1 cellular context compared by ENCODE assay signal in the genomic region with DNA sequence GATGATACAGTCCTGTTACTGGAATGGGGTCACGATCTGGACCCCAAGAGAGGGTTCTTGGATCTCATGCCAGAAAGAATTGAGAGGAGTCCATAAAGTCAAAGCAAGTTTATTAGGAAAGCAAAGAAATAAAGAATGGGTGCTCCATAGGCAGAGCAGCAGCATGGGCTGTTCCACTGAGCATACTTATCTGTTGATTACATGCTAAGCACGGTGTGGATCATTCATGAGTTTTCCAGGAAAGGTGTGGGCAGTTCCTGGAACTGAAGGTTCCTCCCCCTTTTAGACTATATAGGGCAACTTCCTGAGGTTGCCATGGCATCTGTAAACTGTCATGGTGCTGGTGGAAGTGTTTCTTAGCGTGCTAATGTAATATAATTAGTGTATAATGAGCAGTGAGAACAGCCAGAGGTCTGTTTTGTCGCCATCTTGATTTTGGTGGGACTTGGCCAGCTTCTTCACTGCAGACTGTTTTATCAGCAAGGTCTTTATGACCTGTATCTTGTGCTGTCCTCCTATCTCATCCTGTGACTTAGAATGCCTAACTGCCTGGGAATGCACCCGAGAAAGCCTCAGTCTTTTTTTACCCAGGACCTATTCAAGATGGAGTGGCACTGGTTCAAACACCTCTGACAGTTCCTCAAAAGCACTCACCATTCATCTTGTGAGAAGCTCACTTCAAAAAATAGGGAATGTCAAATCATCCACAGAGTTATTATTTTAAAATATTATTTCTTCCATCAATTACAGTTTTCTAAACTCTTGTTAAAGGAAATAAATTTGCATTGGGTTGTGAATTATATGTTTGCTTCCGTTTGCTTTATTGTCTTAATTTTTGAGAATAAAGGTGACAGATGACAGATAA.
TF ChIP-seq lines count a peak whose summit lies in the region.

No MANE protein-coding gene starts in this region.

TF ChIP-seq in K562, 482 proteins besides CTCF, POLR2A, EP300 and RAD21 (continued from another document and continues in another):
- TF ChIP-seq CSDE1 (IDR thresholded peaks at IDR 0.05), result peak in 1 of 2 experiments; percentile 89; a peak in 2 of 4 replicates
- peak; percentile 85 for TF ChIP-seq ZNF253 (CRISPR knock-in tag; conservative IDR thresholded peaks at IDR 0.05)
- peak; percentile 26 for TF ChIP-seq CEBPB (tag; IDR thresholded peaks at IDR 0.05)
- no peak for TF ChIP-seq EWSR1 (IDR thresholded peaks at IDR 0.05; ENCODE audit: borderline replicate concordance, low read depth, partially characterized antibody)
- TF ChIP-seq, protein P1, sequence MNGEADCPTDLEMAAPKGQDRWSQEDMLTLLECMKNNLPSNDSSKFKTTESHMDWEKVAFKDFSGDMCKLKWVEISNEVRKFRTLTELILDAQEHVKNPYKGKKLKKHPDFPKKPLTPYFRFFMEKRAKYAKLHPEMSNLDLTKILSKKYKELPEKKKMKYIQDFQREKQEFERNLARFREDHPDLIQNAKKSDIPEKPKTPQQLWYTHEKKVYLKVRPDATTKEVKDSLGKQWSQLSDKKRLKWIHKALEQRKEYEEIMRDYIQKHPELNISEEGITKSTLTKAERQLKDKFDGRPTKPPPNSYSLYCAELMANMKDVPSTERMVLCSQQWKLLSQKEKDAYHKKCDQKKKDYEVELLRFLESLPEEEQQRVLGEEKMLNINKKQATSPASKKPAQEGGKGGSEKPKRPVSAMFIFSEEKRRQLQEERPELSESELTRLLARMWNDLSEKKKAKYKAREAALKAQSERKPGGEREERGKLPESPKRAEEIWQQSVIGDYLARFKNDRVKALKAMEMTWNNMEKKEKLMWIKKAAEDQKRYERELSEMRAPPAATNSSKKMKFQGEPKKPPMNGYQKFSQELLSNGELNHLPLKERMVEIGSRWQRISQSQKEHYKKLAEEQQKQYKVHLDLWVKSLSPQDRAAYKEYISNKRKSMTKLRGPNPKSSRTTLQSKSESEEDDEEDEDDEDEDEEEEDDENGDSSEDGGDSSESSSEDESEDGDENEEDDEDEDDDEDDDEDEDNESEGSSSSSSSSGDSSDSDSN (IDR thresholded peaks at IDR 0.05; ENCODE audit: borderline replicate concordance in 1 of 2, low read depth in 2 of 2, low read length in 2 of 2), result no peak
- no peak for TF ChIP-seq ZNF12 (CRISPR knock-in tag; IDR thresholded peaks at IDR 0.05)
- no peak for TF ChIP-seq RBM14 (IDR thresholded peaks at IDR 0.05; ENCODE audit: borderline replicate concordance, insufficient read depth, low read depth, low read length)
- no peak for TF ChIP-seq FOXP1 (CRISPR knock-in tag; IDR thresholded peaks at IDR 0.05)
- TF ChIP-seq TSC22D4 (tag; IDR thresholded peaks at IDR 0.05), result no peak
- TF ChIP-seq STAT5B (CRISPR knock-in tag; IDR thresholded peaks at IDR 0.05), result peak; percentile 93
- TF ChIP-seq RFX1 (IDR thresholded peaks at IDR 0.05), result peak; percentile 98
- peak; percentile 91 for TF ChIP-seq ZNF75A (CRISPR knock-in tag; IDR thresholded peaks at IDR 0.05)
- peak; percentile 98 for TF ChIP-seq NR4A1 (CRISPR knock-in tag; IDR thresholded peaks at IDR 0.05)
- TF ChIP-seq NR4A1 (tag; IDR thresholded peaks at IDR 0.05), result peak; percentile 99
- TF ChIP-seq CHD1 (IDR thresholded peaks at IDR 0.05; ENCODE audit: low read length), result no peak
- TF ChIP-seq, protein P2, sequence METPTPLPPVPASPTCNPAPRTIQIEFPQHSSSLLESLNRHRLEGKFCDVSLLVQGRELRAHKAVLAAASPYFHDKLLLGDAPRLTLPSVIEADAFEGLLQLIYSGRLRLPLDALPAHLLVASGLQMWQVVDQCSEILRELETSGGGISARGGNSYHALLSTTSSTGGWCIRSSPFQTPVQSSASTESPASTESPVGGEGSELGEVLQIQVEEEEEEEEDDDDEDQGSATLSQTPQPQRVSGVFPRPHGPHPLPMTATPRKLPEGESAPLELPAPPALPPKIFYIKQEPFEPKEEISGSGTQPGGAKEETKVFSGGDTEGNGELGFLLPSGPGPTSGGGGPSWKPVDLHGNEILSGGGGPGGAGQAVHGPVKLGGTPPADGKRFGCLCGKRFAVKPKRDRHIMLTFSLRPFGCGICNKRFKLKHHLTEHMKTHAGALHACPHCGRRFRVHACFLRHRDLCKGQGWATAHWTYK (CRISPR knock-in tag; IDR thresholded peaks at IDR 0.05), result peak; percentile 99
- TF ChIP-seq, protein P3, sequence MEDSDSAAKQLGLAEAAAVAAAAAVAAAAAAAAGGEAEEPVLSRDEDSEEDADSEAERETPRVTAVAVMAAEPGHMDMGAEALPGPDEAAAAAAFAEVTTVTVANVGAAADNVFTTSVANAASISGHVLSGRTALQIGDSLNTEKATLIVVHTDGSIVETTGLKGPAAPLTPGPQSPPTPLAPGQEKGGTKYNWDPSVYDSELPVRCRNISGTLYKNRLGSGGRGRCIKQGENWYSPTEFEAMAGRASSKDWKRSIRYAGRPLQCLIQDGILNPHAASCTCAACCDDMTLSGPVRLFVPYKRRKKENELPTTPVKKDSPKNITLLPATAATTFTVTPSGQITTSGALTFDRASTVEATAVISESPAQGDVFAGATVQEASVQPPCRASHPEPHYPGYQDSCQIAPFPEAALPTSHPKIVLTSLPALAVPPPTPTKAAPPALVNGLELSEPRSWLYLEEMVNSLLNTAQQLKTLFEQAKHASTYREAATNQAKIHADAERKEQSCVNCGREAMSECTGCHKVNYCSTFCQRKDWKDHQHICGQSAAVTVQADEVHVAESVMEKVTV (CRISPR knock-in tag; IDR thresholded peaks at IDR 0.05), result peak; percentile 75
- TF ChIP-seq, protein P4, sequence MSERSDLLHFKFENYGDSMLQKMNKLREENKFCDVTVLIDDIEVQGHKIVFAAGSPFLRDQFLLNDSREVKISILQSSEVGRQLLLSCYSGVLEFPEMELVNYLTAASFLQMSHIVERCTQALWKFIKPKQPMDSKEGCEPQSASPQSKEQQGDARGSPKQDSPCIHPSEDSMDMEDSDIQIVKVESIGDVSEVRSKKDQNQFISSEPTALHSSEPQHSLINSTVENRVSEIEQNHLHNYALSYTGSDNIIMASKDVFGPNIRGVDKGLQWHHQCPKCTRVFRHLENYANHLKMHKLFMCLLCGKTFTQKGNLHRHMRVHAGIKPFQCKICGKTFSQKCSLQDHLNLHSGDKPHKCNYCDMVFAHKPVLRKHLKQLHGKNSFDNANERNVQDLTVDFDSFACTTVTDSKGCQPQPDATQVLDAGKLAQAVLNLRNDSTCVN (CRISPR knock-in tag; IDR thresholded peaks at IDR 0.05), result peak; percentile 97
- TF ChIP-seq CBX2 (IDR thresholded peaks at IDR 0.05; ENCODE audit: insufficient read depth, low read length, poor library complexity, severe bottlenecking), result no peak
- 0 out of 2 replicates have a peak, but pooled peaks have one; percentile 50 for TF ChIP-seq JUNB (CRISPR knock-in tag; conservative IDR thresholded peaks at IDR 0.05)
- no peak for TF ChIP-seq NONO (IDR thresholded peaks at IDR 0.05; ENCODE audit: low read depth in 2 of 2, low read length in 1 of 2)
- TF ChIP-seq, protein P5, sequence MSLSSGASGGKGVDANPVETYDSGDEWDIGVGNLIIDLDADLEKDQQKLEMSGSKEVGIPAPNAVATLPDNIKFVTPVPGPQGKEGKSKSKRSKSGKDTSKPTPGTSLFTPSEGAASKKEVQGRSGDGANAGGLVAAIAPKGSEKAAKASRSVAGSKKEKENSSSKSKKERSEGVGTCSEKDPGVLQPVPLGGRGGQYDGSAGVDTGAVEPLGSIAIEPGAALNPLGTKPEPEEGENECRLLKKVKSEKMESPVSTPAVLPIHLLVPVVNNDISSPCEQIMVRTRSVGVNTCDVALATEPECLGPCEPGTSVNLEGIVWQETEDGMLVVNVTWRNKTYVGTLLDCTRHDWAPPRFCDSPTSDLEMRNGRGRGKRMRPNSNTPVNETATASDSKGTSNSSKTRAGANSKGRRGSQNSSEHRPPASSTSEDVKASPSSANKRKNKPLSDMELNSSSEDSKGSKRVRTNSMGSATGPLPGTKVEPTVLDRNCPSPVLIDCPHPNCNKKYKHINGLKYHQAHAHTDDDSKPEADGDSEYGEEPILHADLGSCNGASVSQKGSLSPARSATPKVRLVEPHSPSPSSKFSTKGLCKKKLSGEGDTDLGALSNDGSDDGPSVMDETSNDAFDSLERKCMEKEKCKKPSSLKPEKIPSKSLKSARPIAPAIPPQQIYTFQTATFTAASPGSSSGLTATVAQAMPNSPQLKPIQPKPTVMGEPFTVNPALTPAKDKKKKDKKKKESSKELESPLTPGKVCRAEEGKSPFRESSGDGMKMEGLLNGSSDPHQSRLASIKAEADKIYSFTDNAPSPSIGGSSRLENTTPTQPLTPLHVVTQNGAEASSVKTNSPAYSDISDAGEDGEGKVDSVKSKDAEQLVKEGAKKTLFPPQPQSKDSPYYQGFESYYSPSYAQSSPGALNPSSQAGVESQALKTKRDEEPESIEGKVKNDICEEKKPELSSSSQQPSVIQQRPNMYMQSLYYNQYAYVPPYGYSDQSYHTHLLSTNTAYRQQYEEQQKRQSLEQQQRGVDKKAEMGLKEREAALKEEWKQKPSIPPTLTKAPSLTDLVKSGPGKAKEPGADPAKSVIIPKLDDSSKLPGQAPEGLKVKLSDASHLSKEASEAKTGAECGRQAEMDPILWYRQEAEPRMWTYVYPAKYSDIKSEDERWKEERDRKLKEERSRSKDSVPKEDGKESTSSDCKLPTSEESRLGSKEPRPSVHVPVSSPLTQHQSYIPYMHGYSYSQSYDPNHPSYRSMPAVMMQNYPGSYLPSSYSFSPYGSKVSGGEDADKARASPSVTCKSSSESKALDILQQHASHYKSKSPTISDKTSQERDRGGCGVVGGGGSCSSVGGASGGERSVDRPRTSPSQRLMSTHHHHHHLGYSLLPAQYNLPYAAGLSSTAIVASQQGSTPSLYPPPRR (CRISPR knock-in tag; IDR thresholded peaks at IDR 0.05; ENCODE audit: borderline replicate concordance), result no peak
- peak; percentile 59 for TF ChIP-seq RBBP5 (IDR thresholded peaks at IDR 0.05; ENCODE audit: borderline replicate concordance, insufficient read depth, low read length, poor library complexity, severe bottlenecking)
- TF ChIP-seq RNF2 (IDR thresholded peaks at IDR 0.05), result peak; percentile 89
- TF ChIP-seq NCOR1 (IDR thresholded peaks at IDR 0.05), result peak; percentile 89
- no peak for TF ChIP-seq IRF2 (CRISPR knock-in tag; IDR thresholded peaks at IDR 0.05)
- TF ChIP-seq, protein P6, sequence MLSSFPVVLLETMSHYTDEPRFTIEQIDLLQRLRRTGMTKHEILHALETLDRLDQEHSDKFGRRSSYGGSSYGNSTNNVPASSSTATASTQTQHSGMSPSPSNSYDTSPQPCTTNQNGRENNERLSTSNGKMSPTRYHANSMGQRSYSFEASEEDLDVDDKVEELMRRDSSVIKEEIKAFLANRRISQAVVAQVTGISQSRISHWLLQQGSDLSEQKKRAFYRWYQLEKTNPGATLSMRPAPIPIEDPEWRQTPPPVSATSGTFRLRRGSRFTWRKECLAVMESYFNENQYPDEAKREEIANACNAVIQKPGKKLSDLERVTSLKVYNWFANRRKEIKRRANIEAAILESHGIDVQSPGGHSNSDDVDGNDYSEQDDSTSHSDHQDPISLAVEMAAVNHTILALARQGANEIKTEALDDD (IDR thresholded peaks at IDR 0.05), result peak; percentile 45; the same call in 1 of the 2 replicates
- TF ChIP-seq E2F3 (CRISPR knock-in tag; IDR thresholded peaks at IDR 0.05), result peak; percentile 96
- TF ChIP-seq ELF2 (CRISPR knock-in tag; IDR thresholded peaks at IDR 0.05), result peak; percentile 91
- no peak for TF ChIP-seq SMARCB1 (IDR thresholded peaks at IDR 0.05; ENCODE audit: insufficient read length, low read depth)
- TF ChIP-seq, protein P7, sequence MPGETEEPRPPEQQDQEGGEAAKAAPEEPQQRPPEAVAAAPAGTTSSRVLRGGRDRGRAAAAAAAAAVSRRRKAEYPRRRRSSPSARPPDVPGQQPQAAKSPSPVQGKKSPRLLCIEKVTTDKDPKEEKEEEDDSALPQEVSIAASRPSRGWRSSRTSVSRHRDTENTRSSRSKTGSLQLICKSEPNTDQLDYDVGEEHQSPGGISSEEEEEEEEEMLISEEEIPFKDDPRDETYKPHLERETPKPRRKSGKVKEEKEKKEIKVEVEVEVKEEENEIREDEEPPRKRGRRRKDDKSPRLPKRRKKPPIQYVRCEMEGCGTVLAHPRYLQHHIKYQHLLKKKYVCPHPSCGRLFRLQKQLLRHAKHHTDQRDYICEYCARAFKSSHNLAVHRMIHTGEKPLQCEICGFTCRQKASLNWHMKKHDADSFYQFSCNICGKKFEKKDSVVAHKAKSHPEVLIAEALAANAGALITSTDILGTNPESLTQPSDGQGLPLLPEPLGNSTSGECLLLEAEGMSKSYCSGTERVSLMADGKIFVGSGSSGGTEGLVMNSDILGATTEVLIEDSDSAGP (CRISPR knock-in tag; IDR thresholded peaks at IDR 0.05), result no peak
- TF ChIP-seq GTF2F1 (IDR thresholded peaks at IDR 0.05; ENCODE audit: low read depth, low read length), result no peak
- TF ChIP-seq, protein P8, sequence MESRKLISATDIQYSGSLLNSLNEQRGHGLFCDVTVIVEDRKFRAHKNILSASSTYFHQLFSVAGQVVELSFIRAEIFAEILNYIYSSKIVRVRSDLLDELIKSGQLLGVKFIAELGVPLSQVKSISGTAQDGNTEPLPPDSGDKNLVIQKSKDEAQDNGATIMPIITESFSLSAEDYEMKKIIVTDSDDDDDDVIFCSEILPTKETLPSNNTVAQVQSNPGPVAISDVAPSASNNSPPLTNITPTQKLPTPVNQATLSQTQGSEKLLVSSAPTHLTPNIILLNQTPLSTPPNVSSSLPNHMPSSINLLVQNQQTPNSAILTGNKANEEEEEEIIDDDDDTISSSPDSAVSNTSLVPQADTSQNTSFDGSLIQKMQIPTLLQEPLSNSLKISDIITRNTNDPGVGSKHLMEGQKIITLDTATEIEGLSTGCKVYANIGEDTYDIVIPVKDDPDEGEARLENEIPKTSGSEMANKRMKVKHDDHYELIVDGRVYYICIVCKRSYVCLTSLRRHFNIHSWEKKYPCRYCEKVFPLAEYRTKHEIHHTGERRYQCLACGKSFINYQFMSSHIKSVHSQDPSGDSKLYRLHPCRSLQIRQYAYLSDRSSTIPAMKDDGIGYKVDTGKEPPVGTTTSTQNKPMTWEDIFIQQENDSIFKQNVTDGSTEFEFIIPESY (CRISPR knock-in tag; IDR thresholded peaks at IDR 0.05), result no peak
- 0 out of 4 replicates have a peak, but pooled peaks of 1 of the 2 experiments have one; percentile 33 for TF ChIP-seq NRF1 (conservative IDR thresholded peaks at IDR 0.05 in 1 of 2, IDR thresholded peaks at IDR 0.05 in 1 of 2)
- TF ChIP-seq, protein P9, sequence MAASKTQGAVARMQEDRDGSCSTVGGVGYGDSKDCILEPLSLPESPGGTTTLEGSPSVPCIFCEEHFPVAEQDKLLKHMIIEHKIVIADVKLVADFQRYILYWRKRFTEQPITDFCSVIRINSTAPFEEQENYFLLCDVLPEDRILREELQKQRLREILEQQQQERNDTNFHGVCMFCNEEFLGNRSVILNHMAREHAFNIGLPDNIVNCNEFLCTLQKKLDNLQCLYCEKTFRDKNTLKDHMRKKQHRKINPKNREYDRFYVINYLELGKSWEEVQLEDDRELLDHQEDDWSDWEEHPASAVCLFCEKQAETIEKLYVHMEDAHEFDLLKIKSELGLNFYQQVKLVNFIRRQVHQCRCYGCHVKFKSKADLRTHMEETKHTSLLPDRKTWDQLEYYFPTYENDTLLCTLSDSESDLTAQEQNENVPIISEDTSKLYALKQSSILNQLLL (CRISPR knock-in tag; IDR thresholded peaks at IDR 0.05; ENCODE audit: borderline replicate concordance), result no peak
- TF ChIP-seq, protein P10, sequence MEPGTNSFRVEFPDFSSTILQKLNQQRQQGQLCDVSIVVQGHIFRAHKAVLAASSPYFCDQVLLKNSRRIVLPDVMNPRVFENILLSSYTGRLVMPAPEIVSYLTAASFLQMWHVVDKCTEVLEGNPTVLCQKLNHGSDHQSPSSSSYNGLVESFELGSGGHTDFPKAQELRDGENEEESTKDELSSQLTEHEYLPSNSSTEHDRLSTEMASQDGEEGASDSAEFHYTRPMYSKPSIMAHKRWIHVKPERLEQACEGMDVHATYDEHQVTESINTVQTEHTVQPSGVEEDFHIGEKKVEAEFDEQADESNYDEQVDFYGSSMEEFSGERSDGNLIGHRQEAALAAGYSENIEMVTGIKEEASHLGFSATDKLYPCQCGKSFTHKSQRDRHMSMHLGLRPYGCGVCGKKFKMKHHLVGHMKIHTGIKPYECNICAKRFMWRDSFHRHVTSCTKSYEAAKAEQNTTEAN (CRISPR knock-in tag; IDR thresholded peaks at IDR 0.05), result no peak
- TF ChIP-seq MAZ (CRISPR knock-in tag; conservative IDR thresholded peaks at IDR 0.05 in 1 of 2, IDR thresholded peaks at IDR 0.05 in 1 of 2), result peak in 1 of 2 experiments; percentile 98; a peak in 2 of 4 replicates
